ENCODE assay signal across 1 cellular context in genomic region chr22:20972014-20972797, GRCh38.
TF ChIP-seq lines count a peak whose summit lies in the region.

No MANE protein-coding gene starts in this region.

TF ChIP-seq in SK-N-SH treated with all-trans-retinoic acid at 6 μM for 48 hours, 23 proteins besides CTCF, POLR2A, EP300 and RAD21 (continued from another document):
- no peak for TF ChIP-seq TSHZ2 (CRISPR knock-in tag; IDR thresholded peaks at IDR 0.05)
- no peak for TF ChIP-seq TOX (CRISPR knock-in tag; IDR thresholded peaks at IDR 0.05; ENCODE audit: borderline replicate concordance)
- no peak for TF ChIP-seq CREB5 (CRISPR knock-in tag; IDR thresholded peaks at IDR 0.05; ENCODE audit: low read depth)
- no peak for TF ChIP-seq ZNF8 (CRISPR knock-in tag; IDR thresholded peaks at IDR 0.05)
- TF ChIP-seq ZNF565 (CRISPR knock-in tag; conservative IDR thresholded peaks at IDR 0.05; ENCODE audit: low read depth) = no peak
- no peak for TF ChIP-seq POU6F1 (CRISPR knock-in tag; IDR thresholded peaks at IDR 0.05; ENCODE audit: borderline replicate concordance, low read depth)
